25 cellular contexts compared by ENCODE assay signal in genomic region chr1:227775841-227776240, GRCh38. TPM values are rescaled to one million over a fixed set of nuclear protein-coding genes. Genes with fewer than 3 reads are reported as not detected.
A peak's percentile ranks its signal among the peaks of the same experiment; 100 is the strongest.
DNase-seq lines count a peak whose midpoint lies in the region; ATAC-seq and TF ChIP-seq lines count a peak whose summit lies in the region.
"Had no signal": no experiment of that assay in that cellular context is flagged by ENCODE, and none has a peak within 500 bp of the region (broad histone marks: within the 10 kb centered on the region; RNA-seq: fewer than 3 reads in every experiment).

No MANE protein-coding gene starts in this region.

- TF ChIP-seq POLR2A in suprapubic skin (IDR thresholded peaks at IDR 0.05) = no peak

- DNase-seq in SJSA1 (ENCODE audit: low read depth in 1 of 2, low spot score in 2 of 2) = no peak
- DNase-seq in endodermal cell = no peak
- peak; percentile 45 for DNase-seq in natural killer cell treated with Interleukin-12 subunit alpha and Interleukin-12 subunit beta and Interleukin-15 and Interleukin-18, amount 100 ng/mL, for 72 hours (ENCODE audit: low spot score)
- peak; percentile 53 for DNase-seq in upper lobe of right lung
- DNase-seq in NCI-H2171 treated with DMSO at 0.1 percent for 48 hours (lab: John Stamatoyannopoulos, UW) = no peak
- no peak for DNase-seq in suprapubic skin (ENCODE audit: low spot score in 2 of 2)
- DNase-seq: activated CD4-positive, alpha-beta T cell treated with anti-CD3 and anti-CD28 coated beads, Interleukin-2, amount 10 ng/mL, durations not matched to agents 7 days and 5 days; activated CD8-positive, alpha-beta memory T cell treated with anti-CD3 and anti-CD28 coated beads, Interleukin-2, amount 50 U/mL, for 4 hours; AML-193; CD8-positive, alpha-beta memory T cell; gastrocnemius medialis; mammary epithelial cell; NCI-H1436; SHP77 treated with DMSO at 0.1 percent for 48 hours; stimulated activated naive CD8-positive, alpha-beta T cell treated with anti-CD3 and anti-CD28 coated beads, Interleukin-15, Interleukin-2, amounts not matched to agents 100 U/mL and 50 U/mL, for 24 hours; T-helper 17 cell had no signal

- H3K4me1 Mint-ChIP-seq in endodermal cell = no peaks in the 10 kb centered on the region
- H3K4me1 Mint-ChIP-seq in natural killer cell treated with Interleukin-12 subunit alpha and Interleukin-12 subunit beta and Interleukin-15 and Interleukin-18, amount 100 ng/mL, for 72 hours (ENCODE audit: low read depth in 2 of 2) = peaks cover 29 to 32% of the 10 kb centered on the region in 2 donors

- H3K4me1 ChIP-seq in SJSA1 (replicated peaks) = peaks cover 54% of the 10 kb centered on the region
- H3K4me1 ChIP-seq in endodermal cell (ENCODE audit: control insufficient read depth, insufficient read depth, low read length) = no peaks in the 10 kb centered on the region
- no peaks in the 10 kb centered on the region for H3K4me1 ChIP-seq in upper lobe of right lung
- H3K4me1 ChIP-seq in suprapubic skin = no peaks in the 10 kb centered on the region
- H3K4me1 ChIP-seq: gastrocnemius medialis had no signal

- intact Hi-C loops in upper lobe of right lung (cut with DNase I) = no loop called here

- H3K36me3 ChIP-seq in SJSA1 (peaks cover 27% of the 10 kb centered on the region), endodermal cell (ENCODE audit: control insufficient read depth, insufficient read depth, low read length) (peaks cover 5% of the 10 kb centered on the region), upper lobe of right lung (peaks cover 10% of the 10 kb centered on the region), suprapubic skin (peaks cover 14% of the 10 kb centered on the region)

- TF ChIP-seq EP300 in suprapubic skin (IDR thresholded peaks at IDR 0.05) = no peak

- H3K27me3 ChIP-seq in SJSA1 (replicated peaks) (no peaks in the 10 kb centered on the region), endodermal cell (ENCODE audit: control insufficient read depth, insufficient read depth, low read length, poor library complexity, severe bottlenecking) (no peaks in the 10 kb centered on the region), upper lobe of right lung (no peaks in the 10 kb centered on the region), suprapubic skin (no peaks in the 10 kb centered on the region)
- H3K27me3 ChIP-seq: gastrocnemius medialis, tibial nerve had no signal

- no peaks in the 10 kb centered on the region for H3K27me3 Mint-ChIP-seq in endodermal cell (ENCODE audit: insufficient read depth)
- peaks cover 0 to 5% of the 10 kb centered on the region in 2 donors for H3K27me3 Mint-ChIP-seq in natural killer cell treated with Interleukin-12 subunit alpha and Interleukin-12 subunit beta and Interleukin-15 and Interleukin-18, amount 100 ng/mL, for 72 hours
- H3K27me3 Mint-ChIP-seq: activated CD4-positive, alpha-beta T cell treated with anti-CD3 and anti-CD28 coated beads, Interleukin-2, amount 10 ng/mL, durations not matched to agents 7 days and 5 days; CD8-positive, alpha-beta memory T cell; dendritic cell treated with granulocyte-macrophage colony-stimulating factor and Interleukin-4, amounts not matched to agents 40 ng/mL and 50 ng/mL, for 4 days; naive thymus-derived CD8-positive, alpha-beta T cell; progenitor cell of endocrine pancreas; T-helper 17 cell had no signal

- H3K9me3 ChIP-seq in SJSA1 (replicated peaks) (no peaks in the 10 kb centered on the region), endodermal cell (ENCODE audit: control insufficient read depth, low read length) (no peaks in the 10 kb centered on the region), upper lobe of right lung (no peaks in the 10 kb centered on the region), suprapubic skin (no peaks in the 10 kb centered on the region)
- H3K9me3 ChIP-seq: gastrocnemius medialis, tibial nerve had no signal

- H3K4me3 Mint-ChIP-seq in endodermal cell = no peak overlapping the region
- H3K4me3 Mint-ChIP-seq in natural killer cell treated with Interleukin-12 subunit alpha and Interleukin-12 subunit beta and Interleukin-15 and Interleukin-18, amount 100 ng/mL, for 72 hours = peak overlapping the region; percentile 45
- H3K4me3 Mint-ChIP-seq: activated CD4-positive, alpha-beta T cell treated with anti-CD3 and anti-CD28 coated beads, Interleukin-2, amount 10 ng/mL, durations not matched to agents 7 days and 5 days; dendritic cell treated with granulocyte-macrophage colony-stimulating factor and Interleukin-4, amounts not matched to agents 40 ng/mL and 50 ng/mL, for 4 days; T-helper 17 cell had no signal

- no peak overlapping the region for H3K9ac ChIP-seq in endodermal cell (ENCODE audit: extremely low read depth, low read length, poor library complexity, severe bottlenecking)

- H3K27ac ChIP-seq in SJSA1 = peak overlapping the region; percentile 68
- H3K27ac ChIP-seq in endodermal cell (ENCODE audit: low read depth, low read length) = peak overlapping the region; percentile 97
- no peak overlapping the region for H3K27ac ChIP-seq in upper lobe of right lung
- H3K27ac ChIP-seq in suprapubic skin = no peak overlapping the region
- H3K27ac ChIP-seq: gastrocnemius medialis, tibial nerve had no signal

- 91 to 94% methylated on average over 9 to 10 of the region's 10 CpGs for WGBS in endodermal cell (ENCODE audit: insufficient coverage in 1 of 2, insufficient read length in 1 of 2), 2 experiments
- 97% methylated on average over 10 of the region's 10 CpGs for WGBS in suprapubic skin

- H3K36me3 Mint-ChIP-seq in endodermal cell (ENCODE audit: low read depth) = peaks cover 18% of the 10 kb centered on the region
- H3K36me3 Mint-ChIP-seq in natural killer cell treated with Interleukin-12 subunit alpha and Interleukin-12 subunit beta and Interleukin-15 and Interleukin-18, amount 100 ng/mL, for 72 hours = no peaks in the 10 kb centered on the region

- ATAC-seq in natural killer cell treated with Interleukin-12 subunit alpha and Interleukin-12 subunit beta and Interleukin-15 and Interleukin-18, amount 100 ng/mL, for 72 hours = no peak
- ATAC-seq in upper lobe of right lung (no peak), HG02840 (IDR thresholded peaks at IDR 0.05; ENCODE audit: low FRiP score, unreplicated experiment) (no peak)
- ATAC-seq: gastrocnemius medialis; HepG2; naive thymus-derived CD8-positive, alpha-beta T cell; stimulated activated naive CD8-positive, alpha-beta T cell treated with anti-CD3 and anti-CD28 coated beads, Interleukin-15, Interleukin-2, amounts not matched to agents 100 U/mL and 50 U/mL, for 24 hours; T-helper 17 cell had no signal

- no peak overlapping the region for H3K4me3 ChIP-seq in SJSA1
- no peak overlapping the region for H3K4me3 ChIP-seq in endodermal cell (ENCODE audit: low read length)
- no peak overlapping the region for H3K4me3 ChIP-seq in upper lobe of right lung
- no peak overlapping the region for H3K4me3 ChIP-seq in suprapubic skin
- H3K4me3 ChIP-seq: gastrocnemius medialis, tibial nerve had no signal

- no peak overlapping the region for H3K27ac Mint-ChIP-seq in endodermal cell
- no peak overlapping the region for H3K27ac Mint-ChIP-seq in natural killer cell treated with Interleukin-12 subunit alpha and Interleukin-12 subunit beta and Interleukin-15 and Interleukin-18, amount 100 ng/mL, for 72 hours
- H3K27ac Mint-ChIP-seq: activated CD4-positive, alpha-beta T cell treated with anti-CD3 and anti-CD28 coated beads, Interleukin-2, amount 10 ng/mL, durations not matched to agents 7 days and 5 days; dendritic cell treated with granulocyte-macrophage colony-stimulating factor and Interleukin-4, amounts not matched to agents 40 ng/mL and 50 ng/mL, for 4 days; progenitor cell of endocrine pancreas; T-helper 17 cell had no signal

- H3K9me3 Mint-ChIP-seq in endodermal cell = no peaks in the 10 kb centered on the region
- H3K9me3 Mint-ChIP-seq in natural killer cell treated with Interleukin-12 subunit alpha and Interleukin-12 subunit beta and Interleukin-15 and Interleukin-18, amount 100 ng/mL, for 72 hours = no peaks in the 10 kb centered on the region
- H3K9me3 Mint-ChIP-seq: activated CD4-positive, alpha-beta T cell treated with anti-CD3 and anti-CD28 coated beads, Interleukin-2, amount 10 ng/mL, durations not matched to agents 7 days and 5 days; CD8-positive, alpha-beta memory T cell; dendritic cell treated with granulocyte-macrophage colony-stimulating factor and Interleukin-4, amounts not matched to agents 40 ng/mL and 50 ng/mL, for 4 days; naive thymus-derived CD8-positive, alpha-beta T cell had no signal

- TF ChIP-seq CTCF in endodermal cell (conservative IDR thresholded peaks at IDR 0.05) (no peak), upper lobe of right lung (IDR thresholded peaks at IDR 0.05) (no peak), suprapubic skin (IDR thresholded peaks at IDR 0.05) (no peak)

RNA-seq across cellular contexts. Expression of gene PRSS38, which starts 39.6 kb away (rescaled TPM):
- total RNA-seq in SJSA1 (2014; rRNA removed; shearing (Covaris generic)) = not detected in 2 replicates
- total RNA-seq in endodermal cell = not detected
- not detected for polyA plus RNA-seq in endodermal cell (2013, experiment 1 of 2)
- not detected for polyA plus RNA-seq in endodermal cell (2013, experiment 2 of 2)
- total RNA-seq in natural killer cell treated with Interleukin-12 subunit alpha and Interleukin-12 subunit beta and Interleukin-15 and Interleukin-18, amount 100 ng/mL, for 72 hours = not detected
- not detected for total RNA-seq in upper lobe of right lung
- not detected for total RNA-seq in suprapubic skin
- total RNA-seq: activated CD4-positive, alpha-beta T cell treated with anti-CD3 and anti-CD28 coated beads, Interleukin-2, amount 10 ng/mL, durations not matched to agents 7 days and 5 days; CD8-positive, alpha-beta memory T cell; Daoy; gastrocnemius medialis; HepG2; kidney epithelial cell; mammary epithelial cell; naive thymus-derived CD8-positive, alpha-beta T cell; progenitor cell of endocrine pancreas; skeletal muscle tissue; T-helper 17 cell; tibial nerve had no signal
- polyA plus RNA-seq: CD8-positive, alpha-beta memory T cell; HepG2; mammary epithelial cell; naive thymus-derived CD8-positive, alpha-beta T cell had no signal

RNA-seq across cellular contexts. Expression of gene SNAP47, which starts 40.6 kb away (rescaled TPM):
- total RNA-seq in SJSA1 (2014; rRNA removed; shearing (Covaris generic)) = 43.3 and 51.2 TPM in 2 replicates
- 10 to 100 TPM; 42.5 to 46.6 TPM for total RNA-seq in endodermal cell
- 41.3 TPM for polyA plus RNA-seq in endodermal cell (2013, experiment 1 of 2)
- polyA plus RNA-seq in endodermal cell (2013, experiment 2 of 2) = 37.0 TPM
- total RNA-seq in natural killer cell treated with Interleukin-12 subunit alpha and Interleukin-12 subunit beta and Interleukin-15 and Interleukin-18, amount 100 ng/mL, for 72 hours = 10 to 100 TPM; 23.5 to 32.5 TPM
- total RNA-seq in upper lobe of right lung = 27.7 TPM
- 10 to 100 TPM; 35.8 to 51.0 (median 42.9) TPM for total RNA-seq in suprapubic skin

RNA-seq across cellular contexts. Expression of gene JMJD4, which starts 40.7 kb away (rescaled TPM):
- total RNA-seq in SJSA1 (2014; rRNA removed; shearing (Covaris generic)) = 25.0 and 28.8 TPM in 2 replicates
- 10 to 100 TPM; 19.4 to 21.8 TPM for total RNA-seq in endodermal cell
- 14.3 TPM for polyA plus RNA-seq in endodermal cell (2013, experiment 1 of 2)
- polyA plus RNA-seq in endodermal cell (2013, experiment 2 of 2) = 13.4 TPM
- total RNA-seq in natural killer cell treated with Interleukin-12 subunit alpha and Interleukin-12 subunit beta and Interleukin-15 and Interleukin-18, amount 100 ng/mL, for 72 hours = 10 to 100 TPM; 17.3 to 34.0 TPM
- 15.1 TPM for total RNA-seq in upper lobe of right lung
- total RNA-seq in suprapubic skin = 10 to 100 TPM in 3 of 4 donors, 1 to 10 TPM in 1; 9.9 to 24.2 (median 16.5) TPM

Comparison
In these comparisons a context has a peak if more than half of its experiments do, and no peak if none do; other contexts are left out.
1. DNase-seq: peak in natural killer cell treated with Interleukin-12 subunit alpha and Interleukin-12 subunit beta and Interleukin-15 and Interleukin-18, amount 100 ng/mL, for 72 hours (single experiment) and upper lobe of right lung (single experiment); none in SJSA1 (0 of 2), endodermal cell (single experiment), NCI-H2171 treated with DMSO at 0.1 percent for 48 hours (single experiment) and suprapubic skin (0 of 2).
2. H3K27ac ChIP-seq: peak in SJSA1 (single experiment) and endodermal cell (single experiment); none in upper lobe of right lung (single experiment) and suprapubic skin (single experiment).